In genomic region chr15:31350771-31351170, GRCh38 we compare ENCODE assay signal across 14 cellular contexts. TPM values are rescaled to one million over a fixed set of nuclear protein-coding genes. Genes with fewer than 3 reads are reported as not detected.
A peak's percentile ranks its signal among the peaks of the same experiment; 100 is the strongest.
DNase-seq lines count a peak whose midpoint lies in the region; TF ChIP-seq lines count a peak whose summit lies in the region.
"Had no signal": no experiment of that assay in that cellular context is flagged by ENCODE, and none has a peak within 500 bp of the region (broad histone marks: within the 10 kb centered on the region; RNA-seq: fewer than 3 reads in every experiment).

No MANE protein-coding gene starts in this region.

- no peak overlapping the region for H2BK12ac ChIP-seq in trophoblast cell (ENCODE audit: low read length)

- H3K36me3 ChIP-seq in KOPT-K1 (ENCODE audit: insufficient read depth, low read length): peaks cover 23% of the 10 kb centered on the region
- peaks cover 0 to 17% of the 10 kb centered on the region in 2 experiments for H3K36me3 ChIP-seq in trophoblast cell (ENCODE audit: control insufficient read depth in 1 of 2, insufficient read depth in 2 of 2, low read length in 2 of 2)

- H3K27ac ChIP-seq in KOPT-K1 (ENCODE audit: low read depth, low read length, poor library complexity, severe bottlenecking): peak overlapping the region; percentile 93
- peak overlapping the region in 45 of 59 donors; percentile 2 to 100 (median 66) for H3K27ac ChIP-seq in dorsolateral prefrontal cortex
- no peak overlapping the region for H3K27ac ChIP-seq in trophoblast cell (ENCODE audit: low read depth, low read length)

- no peak overlapping the region for H3K23ac ChIP-seq in trophoblast cell (ENCODE audit: low read length)

- no peaks in the 10 kb centered on the region for H3K9me3 Mint-ChIP-seq in CD14-positive monocyte

- peaks cover 38 to 67% of the 10 kb centered on the region in 2 donors for H3K36me3 Mint-ChIP-seq in CD14-positive monocyte

- no peak overlapping the region for H2BK5ac ChIP-seq in trophoblast cell (ENCODE audit: low read depth, low read length, poor library complexity)

- H3K27ac Mint-ChIP-seq in CD14-positive monocyte: peak overlapping the region in 5 of 7 donors; percentile 61 to 94 (median 84)

- H3K4me3 Mint-ChIP-seq in CD14-positive monocyte: no peak overlapping the region

- peak overlapping the region; percentile 21 for H3K4ac ChIP-seq in trophoblast cell (ENCODE audit: low read depth, low read length)

- no peak overlapping the region for H3K9ac ChIP-seq in trophoblast cell (ENCODE audit: low read length)

- H4K12ac ChIP-seq in trophoblast cell (ENCODE audit: low read depth, low read length): no peak overlapping the region

- peak overlapping the region; percentile 31 for H3K18ac ChIP-seq in trophoblast cell (ENCODE audit: low read length)

- intact Hi-C loops in CD14-positive monocyte (cut with micrococcal nuclease): loop anchor here in 1 of 2 donors (5.0 kb wide), 1 partner anchor 42 kb away; no protein-coding TSS in a partner anchor
- intact Hi-C loops in dorsolateral prefrontal cortex (cut with DNase I): no loop called here

- H2BK120ac ChIP-seq in trophoblast cell (ENCODE audit: insufficient read depth, low read length, poor library complexity): no peak overlapping the region

- H3K27me3 ChIP-seq in dorsolateral prefrontal cortex (no peaks in the 10 kb centered on the region), trophoblast cell (ENCODE audit: insufficient read depth, low read length) (no peaks in the 10 kb centered on the region)

- no CpG with 5 or more reads among the region's 7 CpGs for WGBS in trophoblast cell (ENCODE audit: extremely low coverage, insufficient coverage, insufficient read length)

- peaks cover 92% of the 10 kb centered on the region for H3K4me1 Mint-ChIP-seq in CD14-positive monocyte

- H3K79me2 ChIP-seq in trophoblast cell (ENCODE audit: control insufficient read depth, insufficient read depth, low read length, poor library complexity): peaks cover 10% of the 10 kb centered on the region

- H3K79me1 ChIP-seq in trophoblast cell (ENCODE audit: low read length): no peaks in the 10 kb centered on the region

- no peak overlapping the region for H2AK5ac ChIP-seq in trophoblast cell (ENCODE audit: low read length)

- no peaks in the 10 kb centered on the region for H3K27me3 Mint-ChIP-seq in CD14-positive monocyte (ENCODE audit: low read depth in 3 of 3)

- H3K4me2 ChIP-seq in trophoblast cell (ENCODE audit: low read length): no peak overlapping the region

- no peak overlapping the region for H4K8ac ChIP-seq in trophoblast cell (ENCODE audit: low read depth, low read length)

- H3K14ac ChIP-seq in trophoblast cell (ENCODE audit: low read length): no peak overlapping the region

- H3K4me1 ChIP-seq in trophoblast cell (ENCODE audit: control insufficient read depth in 1 of 2, insufficient read depth in 2 of 2, low read length in 2 of 2): peaks cover 19 to 24% of the 10 kb centered on the region in 2 experiments

- H4K91ac ChIP-seq in trophoblast cell (ENCODE audit: low read depth, low read length): no peak overlapping the region

- H3K9me3 ChIP-seq in KOPT-K1 (ENCODE audit: insufficient read depth, low read length, poor library complexity, severe bottlenecking) (no peaks in the 10 kb centered on the region), trophoblast cell (ENCODE audit: insufficient read depth, low read depth, low read length) (no peaks in the 10 kb centered on the region)

- DNase-seq in CD14-positive monocyte (ENCODE audit: low spot score): no peak
- DNase-seq in dorsolateral prefrontal cortex: no peak
- DNase-seq in trophoblast cell: no peak
- DNase-seq in CD1c-positive myeloid dendritic cell (ENCODE audit: extremely low spot score): no peak
- DNase-seq in retina: no peak
- DNase-seq in stimulated activated CD4-positive, alpha-beta T cell treated with anti-CD3 and anti-CD28 coated beads, Interleukin-12 subunit alpha, Interleukin-12 subunit beta, amount 100 ng/mL, for 4 hours: no peak
- DNase-seq in hepatic stellate cell (ENCODE audit: low spot score): no peak
- DNase-seq: caudate nucleus, COR-L47, islet precursor cell, NCI-H2171, OCI-M1, T1000 had no signal

- H3K4me3 ChIP-seq in dorsolateral prefrontal cortex (no peak overlapping the region), trophoblast cell (ENCODE audit: low read depth, low read length) (no peak overlapping the region)

- TF ChIP-seq CTCF in CD14-positive monocyte (IDR thresholded peaks at IDR 0.05) (no peak), dorsolateral prefrontal cortex (IDR thresholded peaks at IDR 0.05 in 54 of 56, conservative IDR thresholded peaks at IDR 0.05 in 2 of 56; ENCODE audit: low read depth in 1 of 56, partially characterized antibody in 56 of 56) (no peak)

- H2AFZ ChIP-seq in trophoblast cell (ENCODE audit: insufficient read depth, low read length, poor library complexity): no peak overlapping the region

RNA-seq across cellular contexts. Expression of gene KLF13, which starts 24.1 kb away (rescaled TPM):
- 10 to 100 TPM; 22.5 to 28.0 TPM for polyA plus RNA-seq in CD14-positive monocyte
- total RNA-seq in dorsolateral prefrontal cortex: 100 to 1,000 TPM in 101 of 120 experiments, 10 to 100 TPM in 19; 73.4 to 179 (median 116) TPM
- polyA plus RNA-seq in trophoblast cell (2013): 76.0 and 79.4 TPM in 2 replicates
